23 cellular contexts compared by ENCODE assay signal in the genomic region with DNA sequence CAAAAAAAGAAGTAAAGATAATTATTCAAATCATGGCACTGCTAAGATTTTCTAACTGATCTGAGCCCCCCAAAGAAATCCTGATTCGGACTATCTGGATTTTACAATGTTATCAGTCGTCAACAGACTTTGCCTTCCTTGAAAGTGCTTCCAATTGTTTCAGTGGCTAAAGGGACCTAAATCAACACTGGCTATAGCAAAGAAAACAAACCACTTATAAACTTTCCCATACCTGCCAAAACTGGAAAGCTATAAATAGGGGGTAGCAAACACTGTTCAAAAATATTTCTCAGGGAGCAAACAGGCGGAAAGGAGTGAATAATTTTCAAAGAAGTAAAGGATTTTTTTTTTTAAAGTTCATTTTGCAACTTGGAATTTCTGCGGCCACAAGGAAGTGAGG.
DNase-seq lines count a peak whose midpoint lies in the region; ATAC-seq and TF ChIP-seq lines count a peak whose summit lies in the region.
"Had no signal": no experiment of that assay in that cellular context is flagged by ENCODE, and none has a peak within 500 bp of the region (broad histone marks: within the 10 kb centered on the region; RNA-seq: fewer than 3 reads in every experiment).

No MANE protein-coding gene starts in this region.

- TF ChIP-seq CTCF in Panc1 (IDR thresholded peaks at IDR 0.05) (no peak), left ventricle myocardium inferior (IDR thresholded peaks at IDR 0.05; ENCODE audit: borderline replicate concordance) (no peak), gastrocnemius medialis (IDR thresholded peaks at IDR 0.05 in 4 of 5, conservative IDR thresholded peaks at IDR 0.05 in 1 of 5) (no peak), mesothelial cell of epicardium (IDR thresholded peaks at IDR 0.05; ENCODE audit: unreplicated experiment) (no peak), PC-9 (conservative IDR thresholded peaks at IDR 0.05) (no peak)

- POLR2A ChIA-PET in Panc1 (lab: Charles Lee) (no interaction called here), PC-9 (lab: Charles Lee; ENCODE audit: unreplicated experiment) (interaction anchor here (0.7 kb wide), 1 partner anchor 293 kb away, joined by 3 read pairs; no protein-coding TSS in a partner anchor)

- H3K27me3 Mint-ChIP-seq in mesothelial cell of epicardium (ENCODE audit: low read depth), result peaks cover 1% of the 10 kb centered on the region

- in situ Hi-C loops in Panc1 (cut with HindIII; ENCODE audit: low pct_unique_long_range_greater_than_20kb, low sequenced_read_pairs) (no loop called here), gastrocnemius medialis (cut with MboI; ENCODE audit: low sequenced_read_pairs in 4 of 4) (loop anchor here (5.0 to 25.0 kb wide), 6 partner anchors 97 to 227 kb away; a partner anchor contains a TSS)

- no peaks in the 10 kb centered on the region for H3K9me2 ChIP-seq in PC-9 (ENCODE audit: insufficient read depth)

- no peak overlapping the region for H2AFZ ChIP-seq in PC-9

- H3K27ac ChIP-seq in Panc1 (ENCODE audit: low read length), result peak overlapping the region; percentile 39; the same call in 1 of the 2 replicates
- H3K27ac ChIP-seq in left ventricle myocardium inferior (replicated peaks), result peak overlapping the region; percentile 71
- H3K27ac ChIP-seq in gastrocnemius medialis, result peak overlapping the region; percentile 22 to 53 (median 35)
- no peak overlapping the region for H3K27ac ChIP-seq in PC-9
- H3K27ac ChIP-seq: BLaER1, SK-N-MC had no signal

- no peaks in the 10 kb centered on the region for H3F3A ChIP-seq in PC-9 (ENCODE audit: insufficient read depth, low read depth)

- H3K9me3 ChIP-seq in Panc1 (ENCODE audit: control insufficient read depth, insufficient read depth, low read depth, low read length), result no peaks in the 10 kb centered on the region
- no peaks in the 10 kb centered on the region for H3K9me3 ChIP-seq in left ventricle myocardium inferior (replicated peaks)
- H3K9me3 ChIP-seq in gastrocnemius medialis, result no peaks in the 10 kb centered on the region
- H3K9me3 ChIP-seq in PC-9 (ENCODE audit: insufficient read depth, low read depth), result no peaks in the 10 kb centered on the region
- H3K9me3 ChIP-seq: BLaER1 had no signal

- peaks cover 7% of the 10 kb centered on the region; the same call in 1 of the 2 replicates for H3K4me1 ChIP-seq in Panc1 (ENCODE audit: control insufficient read depth, insufficient read depth, low read length)
- peaks cover 36% of the 10 kb centered on the region for H3K4me1 ChIP-seq in left ventricle myocardium inferior
- peaks cover 37 to 39% of the 10 kb centered on the region in 2 donors for H3K4me1 ChIP-seq in gastrocnemius medialis
- no peaks in the 10 kb centered on the region for H3K4me1 ChIP-seq in PC-9 (replicated peaks; ENCODE audit: insufficient read depth)
- H3K4me1 ChIP-seq: BLaER1 had no signal

- CTCF ChIA-PET in Panc1 (lab: Charles Lee), result no interaction called here
- CTCF ChIA-PET in PC-9 (lab: Charles Lee), result interaction anchor here (0.6 to 1.2 kb wide), 3 partner anchors 66 to 980 kb away, joined by 3 to 5 read pairs (median 3); no protein-coding TSS in a partner anchor

- no peak overlapping the region for H3K27ac Mint-ChIP-seq in mesothelial cell of epicardium
- H3K27ac Mint-ChIP-seq: CD4-positive, alpha-beta T cell had no signal

- H3K4me3 Mint-ChIP-seq in mesothelial cell of epicardium, result no peak overlapping the region
- H3K4me3 Mint-ChIP-seq: CD4-positive, alpha-beta T cell had no signal

- H3K4me1 Mint-ChIP-seq in mesothelial cell of epicardium, result peaks cover 11% of the 10 kb centered on the region

- no peaks in the 10 kb centered on the region for H3K36me3 Mint-ChIP-seq in mesothelial cell of epicardium

- no peaks in the 10 kb centered on the region for H4K20me1 ChIP-seq in PC-9 (ENCODE audit: insufficient read depth)
- H4K20me1 ChIP-seq: BLaER1 had no signal

- no peak for ATAC-seq in Panc1
- ATAC-seq in gastrocnemius medialis, result no peak
- no peak for ATAC-seq in HG02642 (IDR thresholded peaks at IDR 0.05; ENCODE audit: poor library complexity, unreplicated experiment)
- ATAC-seq: GM12878 had no signal

- intact Hi-C loops in Panc1 (cut with micrococcal nuclease; ENCODE audit: unreplicated experiment) (loop anchor here (10.0 kb wide), 1 partner anchor 107 kb away; a partner anchor contains a TSS), left ventricle myocardium inferior (cut with micrococcal nuclease) (loop anchor here (10.0 kb wide), 2 partner anchors 107 to 143 kb away; a partner anchor contains a TSS), gastrocnemius medialis (cut with DNase I; ENCODE audit: low total_unique reads) (no loop called here), PC-9 (cut with micrococcal nuclease; ENCODE audit: unreplicated experiment) (no loop called here)

- DNase-seq in Panc1 (ENCODE audit: low read depth, low spot score) (no peak), amniotic epithelial cell (ENCODE audit: low read depth) (peak; percentile 48), left ventricle myocardium inferior (no peak), gastrocnemius medialis (no peak), NOMO-1 treated with DMSO at 0.1 percent for 48 hours (lab: John Stamatoyannopoulos, UW; ENCODE audit: unreplicated experiment) (no peak), mesothelial cell of epicardium (ENCODE audit: low spot score in 2 of 2, unreplicated experiment in 2 of 2) (no peak), PC-9 (no peak)
- DNase-seq: CD4-positive, alpha-beta T cell; COR-L47; DND-41; H7; MM.1S; NCI-H1048; NCI-H1436; NCI-H187 treated with DMSO at 0.1 percent for 48 hours; NCI-H2107; NCI-H524; OCI-M1; SHP77 treated with DMSO at 0.1 percent for 48 hours had no signal

- H3K4me3 ChIP-seq in Panc1 (ENCODE audit: low read depth in 2 of 2, low read length in 2 of 2) (no peak overlapping the region), left ventricle myocardium inferior (peak overlapping the region; percentile 8), gastrocnemius medialis (no peak overlapping the region), PC-9 (no peak overlapping the region)
- H3K4me3 ChIP-seq: BLaER1, GM12878, SK-N-MC had no signal

- no TSS peak for BruUV-seq in Panc1 (replicated peaks; lab: Mats Ljungman, UMichigan)
- BruUV-seq in PC-9 (replicated peaks; lab: Mats Ljungman, UMichigan), result no TSS peak

- no peaks in the 10 kb centered on the region for H3K79me2 ChIP-seq in PC-9 (ENCODE audit: low read depth)

- no peaks in the 10 kb centered on the region for H3K9me3 Mint-ChIP-seq in mesothelial cell of epicardium
- H3K9me3 Mint-ChIP-seq: CD4-positive, alpha-beta T cell had no signal

- H3K4me2 ChIP-seq in PC-9, result no peak overlapping the region
- H3K4me2 ChIP-seq: BLaER1 had no signal

- H3K36me3 ChIP-seq in Panc1 (ENCODE audit: control insufficient read depth, insufficient read depth, low read length), result no peaks in the 10 kb centered on the region
- no peaks in the 10 kb centered on the region for H3K36me3 ChIP-seq in left ventricle myocardium inferior
- no peaks in the 10 kb centered on the region for H3K36me3 ChIP-seq in gastrocnemius medialis
- H3K36me3 ChIP-seq in PC-9 (ENCODE audit: low read depth), result no peaks in the 10 kb centered on the region
- H3K36me3 ChIP-seq: BLaER1 had no signal

- H3K27me3 ChIP-seq in Panc1 (ENCODE audit: control insufficient read depth, insufficient read depth, low read length), result no peaks in the 10 kb centered on the region
- H3K27me3 ChIP-seq in left ventricle myocardium inferior (ENCODE audit: low read depth), result no peaks in the 10 kb centered on the region
- H3K27me3 ChIP-seq in gastrocnemius medialis, result no peaks in the 10 kb centered on the region
- no peaks in the 10 kb centered on the region for H3K27me3 ChIP-seq in PC-9 (ENCODE audit: insufficient read depth, low read depth)
- H3K27me3 ChIP-seq: BLaER1 had no signal

- no peak for TF ChIP-seq POLR2A in gastrocnemius medialis (IDR thresholded peaks at IDR 0.05)

Comparison
In these comparisons a context has a peak if more than half of its experiments do, and no peak if none do; other contexts are left out.
1. intact Hi-C loops: an anchor here in Panc1 (10.0 kb wide) and left ventricle myocardium inferior (10.0 kb wide); none called in gastrocnemius medialis and PC-9.